Comparison of ENCODE assay signal across 27 cellular contexts in genomic region chr9:114216976-114217375, GRCh38.
"Had no signal": no experiment of that assay in that cellular context is flagged by ENCODE, and none has a peak within 500 bp of the region (broad histone marks: within the 10 kb centered on the region; RNA-seq: fewer than 3 reads in every experiment).

No MANE protein-coding gene starts in this region.

- H3K9me3 Mint-ChIP-seq: activated CD4-positive, alpha-beta T cell treated with anti-CD3 and anti-CD28 coated beads, Interleukin-2, amount 10 ng/mL, durations not matched to agents 24 days and 14 days; activated CD8-positive, alpha-beta T cell treated with anti-CD3 and anti-CD28 coated beads for 36 hours; activated naive CD4-positive, alpha-beta T cell treated with anti-CD3 and anti-CD28 coated beads, Interleukin-2, amount 50 U/mL, for 24 hours; activated naive CD8-positive, alpha-beta T cell treated with anti-CD3 and anti-CD28 coated beads, Interleukin-2, amount 10 ng/mL, durations not matched to agents 7 days and 5 days; activated T-cell treated with anti-CD3 and anti-CD28 coated beads, Interleukin-2, amount 50 U/mL, for 24 hours; activated T-helper 2 cell treated with anti-CD3 and anti-CD28 coated beads, Interferon-gamma antibody, Interleukin-2, Interleukin-4, amounts not matched to agents 10 μg/mL and 5 μg/mL and 100 μg/mL, durations not matched to agents 14 hours and 24 hours and 36 hours; brain had no signal

- H3K9me3 ChIP-seq: adrenal gland, Peyer's patch had no signal

- H3K4me1 Mint-ChIP-seq: activated CD4-positive, alpha-beta T cell treated with anti-CD3 and anti-CD28 coated beads, Interleukin-2, amount 10 ng/mL, durations not matched to agents 24 days and 14 days; activated naive CD4-positive, alpha-beta T cell treated with anti-CD3 and anti-CD28 coated beads, Interleukin-2, amount 50 U/mL, for 24 hours; activated naive CD8-positive, alpha-beta T cell treated with anti-CD3 and anti-CD28 coated beads, Interleukin-2, amount 10 ng/mL, durations not matched to agents 7 days and 5 days had no signal

- H3K27ac ChIP-seq: adrenal gland, Peyer's patch had no signal

- H3K27me3 Mint-ChIP-seq: activated CD4-positive, alpha-beta T cell treated with anti-CD3 and anti-CD28 coated beads, Interleukin-2, amount 10 ng/mL, durations not matched to agents 24 days and 14 days; activated CD8-positive, alpha-beta T cell treated with anti-CD3 and anti-CD28 coated beads for 36 hours; activated naive CD4-positive, alpha-beta T cell treated with anti-CD3 and anti-CD28 coated beads, Interleukin-2, amount 50 U/mL, for 24 hours; activated naive CD8-positive, alpha-beta T cell treated with anti-CD3 and anti-CD28 coated beads, Interleukin-2, amount 10 ng/mL, durations not matched to agents 7 days and 5 days; activated T-cell treated with anti-CD3 and anti-CD28 coated beads, Interleukin-2, amount 50 U/mL, for 24 hours; brain had no signal

- H3K36me3 Mint-ChIP-seq: activated naive CD4-positive, alpha-beta T cell treated with anti-CD3 and anti-CD28 coated beads, Interleukin-2, amount 50 U/mL, for 24 hours; activated naive CD8-positive, alpha-beta T cell treated with anti-CD3 and anti-CD28 coated beads, Interleukin-2, amount 10 ng/mL, durations not matched to agents 7 days and 5 days had no signal

- H3K4me1 ChIP-seq: Peyer's patch had no signal

- DNase-seq: activated CD4-positive, alpha-beta T cell treated with anti-CD3 and anti-CD28 coated beads, Interleukin-2, amount 10 ng/mL, durations not matched to agents 24 days and 14 days; activated CD4-positive, alpha-beta T cell treated with anti-CD3 and anti-CD28 coated beads, Interleukin-2, amount 50 U/mL, for 4 hours; activated CD8-positive, alpha-beta T cell treated with anti-CD3 and anti-CD28 coated beads for 36 hours; activated gamma-delta T cell; activated naive CD4-positive, alpha-beta T cell treated with Interleukin-2 at 50 U/mL for 16 hours; activated naive CD8-positive, alpha-beta T cell treated with anti-CD3 and anti-CD28 coated beads, Interleukin-2, amount 10 ng/mL, durations not matched to agents 7 days and 5 days; activated T-cell treated with anti-CD3 and anti-CD28 coated beads, Interleukin-2, amount 50 U/mL, for 24 hours; adrenal gland; anterior cingulate cortex; central memory CD4-positive, alpha-beta T cell; Kasumi-1; KG1; MM.1S; MV-4-11; NCI-H1092; NCI-H1417; NCI-H146; NCI-H187; NCI-H2029 treated with DMSO at 0.1 percent for 48 hours; NCI-H226; NCI-H446 treated with DMSO at 0.1 percent for 48 hours; Peyer's patch; Right ventricle myocardium superior; T1000 had no signal

- H3K27me3 ChIP-seq: adrenal gland, Peyer's patch had no signal

- H3K4me3 ChIP-seq: adrenal gland, Peyer's patch had no signal

- H3K36me3 ChIP-seq: Peyer's patch had no signal

- ATAC-seq: activated CD8-positive, alpha-beta T cell treated with anti-CD3 and anti-CD28 coated beads for 36 hours had no signal

- H3K27ac Mint-ChIP-seq: activated CD4-positive, alpha-beta T cell treated with anti-CD3 and anti-CD28 coated beads, Interleukin-2, amount 10 ng/mL, durations not matched to agents 24 days and 14 days; activated CD8-positive, alpha-beta T cell treated with anti-CD3 and anti-CD28 coated beads for 36 hours; activated naive CD4-positive, alpha-beta T cell treated with anti-CD3 and anti-CD28 coated beads, Interleukin-2, amount 50 U/mL, for 24 hours; activated naive CD8-positive, alpha-beta T cell treated with anti-CD3 and anti-CD28 coated beads, Interleukin-2, amount 10 ng/mL, durations not matched to agents 7 days and 5 days; activated T-cell treated with anti-CD3 and anti-CD28 coated beads, Interleukin-2, amount 50 U/mL, for 24 hours; activated T-helper 2 cell treated with anti-CD3 and anti-CD28 coated beads, Interferon-gamma antibody, Interleukin-2, Interleukin-4, amounts not matched to agents 10 μg/mL and 5 μg/mL and 100 μg/mL, durations not matched to agents 14 hours and 24 hours and 36 hours had no signal

- H3K4me3 Mint-ChIP-seq: activated CD4-positive, alpha-beta T cell treated with anti-CD3 and anti-CD28 coated beads, Interleukin-2, amount 10 ng/mL, durations not matched to agents 24 days and 14 days; activated CD8-positive, alpha-beta T cell treated with anti-CD3 and anti-CD28 coated beads for 36 hours; activated naive CD4-positive, alpha-beta T cell treated with anti-CD3 and anti-CD28 coated beads, Interleukin-2, amount 50 U/mL, for 24 hours; activated naive CD8-positive, alpha-beta T cell treated with anti-CD3 and anti-CD28 coated beads, Interleukin-2, amount 10 ng/mL, durations not matched to agents 7 days and 5 days; activated T-cell treated with anti-CD3 and anti-CD28 coated beads, Interleukin-2, amount 50 U/mL, for 24 hours; brain had no signal
